ENCODE assay signal across 1 cellular context in the genomic region with DNA sequence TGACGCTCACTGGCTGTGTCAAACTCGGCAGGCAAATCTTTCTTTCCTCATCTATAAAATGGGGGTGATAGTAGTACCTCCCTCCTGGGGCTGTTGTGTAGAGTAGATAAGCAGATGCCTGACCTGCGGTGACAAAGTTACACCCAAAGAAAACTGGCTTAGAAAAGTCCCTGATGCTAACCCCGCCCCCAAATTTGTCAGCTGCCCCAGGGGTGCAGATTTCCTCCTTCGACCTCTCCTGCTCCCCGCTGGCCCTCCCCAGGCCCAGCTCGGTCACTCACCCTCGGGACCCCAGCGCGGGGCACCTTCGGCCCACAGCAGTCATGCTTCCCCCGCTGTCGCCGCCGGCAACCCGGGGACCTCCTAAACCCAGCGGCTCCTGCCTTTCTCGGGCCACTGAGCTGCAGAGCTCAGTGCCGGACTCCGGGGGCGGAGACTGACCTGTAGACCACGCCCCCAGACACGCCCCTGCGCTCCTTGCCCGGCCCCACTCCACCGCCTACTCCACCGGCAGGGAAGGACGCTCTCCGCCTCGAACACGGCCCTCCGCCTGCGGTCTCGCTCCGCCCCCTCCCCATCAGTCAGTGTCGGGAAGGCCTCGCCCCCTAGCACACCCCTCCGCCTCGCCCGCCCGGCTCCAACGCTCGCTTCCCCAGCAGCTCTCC.
TF ChIP-seq lines count a peak whose summit lies in the region.

No MANE protein-coding gene starts in this region.

TF ChIP-seq in endothelial cell of umbilical vein, 7 proteins besides CTCF, POLR2A, EP300 and RAD21:
- TF ChIP-seq JUN (IDR thresholded peaks at IDR 0.05; ENCODE audit: borderline replicate concordance, insufficient read depth, insufficient read length, low read depth) (no peak), FOS (IDR thresholded peaks at IDR 0.05; ENCODE audit: borderline replicate concordance, insufficient read depth, low read length) (no peak), GATA2 (IDR thresholded peaks at IDR 0.05; ENCODE audit: insufficient read depth, insufficient read length, low read depth, low read length) (no peak), POLR2AphosphoS5 (IDR thresholded peaks at IDR 0.05; ENCODE audit: insufficient read depth, low read depth, low read length) (peak; percentile 94), MYC (IDR thresholded peaks at IDR 0.05; ENCODE audit: low read depth, low read length) (no peak), EZH2 (IDR thresholded peaks at IDR 0.05; ENCODE audit: borderline replicate concordance, low read depth, low read length, severe bottlenecking) (no peak)
- TF ChIP-seq, protein P1, sequence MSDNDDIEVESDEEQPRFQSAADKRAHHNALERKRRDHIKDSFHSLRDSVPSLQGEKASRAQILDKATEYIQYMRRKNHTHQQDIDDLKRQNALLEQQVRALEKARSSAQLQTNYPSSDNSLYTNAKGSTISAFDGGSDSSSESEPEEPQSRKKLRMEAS (IDR thresholded peaks at IDR 0.05; ENCODE audit: insufficient read depth, insufficient read length), result peak; percentile 41
